23 cellular contexts compared by ENCODE assay signal in the genomic region with DNA sequence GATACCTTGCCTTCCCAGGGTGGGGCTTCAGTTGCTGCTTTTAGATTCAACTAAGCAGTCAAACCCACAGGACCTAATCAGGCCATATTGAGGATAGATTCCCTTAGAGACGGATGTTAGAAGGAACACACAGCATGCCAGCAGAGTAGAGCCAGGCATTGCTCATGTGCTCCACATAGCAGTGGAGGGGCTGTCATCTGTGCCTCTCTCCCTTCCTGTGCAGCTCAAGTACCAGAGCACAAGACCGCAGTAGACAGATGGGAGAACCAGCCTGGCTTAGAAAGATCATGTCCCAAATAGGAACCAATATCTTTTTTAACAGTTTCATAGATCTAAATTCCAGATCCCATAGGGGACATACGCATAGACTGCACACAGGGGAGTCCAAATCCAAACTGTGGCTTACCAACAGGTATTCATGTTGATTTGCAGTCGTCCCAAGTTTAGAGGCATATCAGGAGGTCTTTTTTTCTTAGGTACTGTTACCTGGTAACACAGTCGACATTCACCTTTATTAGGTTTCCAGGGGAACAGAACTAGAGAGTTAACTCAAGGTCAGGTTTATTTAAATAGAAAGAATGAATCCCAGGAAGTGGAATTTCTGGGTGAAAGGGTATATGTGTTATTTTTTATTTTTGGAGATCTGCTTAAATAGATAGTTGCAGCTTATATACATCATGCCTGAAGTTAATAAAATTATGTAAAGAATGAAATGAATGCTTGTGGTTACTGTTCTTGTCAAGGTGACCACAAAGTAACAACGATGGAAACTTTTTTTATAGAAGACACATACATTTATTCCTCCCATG. TPM values are rescaled to one million over a fixed set of nuclear protein-coding genes. Genes with fewer than 3 reads are reported as not detected.
DNase-seq lines count a peak whose midpoint lies in the region; ATAC-seq, FAIRE-seq and TF ChIP-seq lines count a peak whose summit lies in the region.
"Had no signal": no experiment of that assay in that cellular context is flagged by ENCODE, and none has a peak within 500 bp of the region (broad histone marks: within the 10 kb centered on the region; RNA-seq: fewer than 3 reads in every experiment).

No MANE protein-coding gene starts in this region.

- no peaks in the 10 kb centered on the region for H3K9me2 ChIP-seq in MM.1S (replicated peaks; ENCODE audit: insufficient read depth, low read length)

- H3K4me2 ChIP-seq in MM.1S (ENCODE audit: low read depth, low read length) = no peak overlapping the region

- no peaks in the 10 kb centered on the region for H3K36me3 Mint-ChIP-seq in progenitor cell of endocrine pancreas (ENCODE audit: insufficient read depth)
- H3K36me3 Mint-ChIP-seq: naive B cell had no signal

- H2AFZ ChIP-seq in MM.1S (ENCODE audit: low read length) = no peak overlapping the region

- intact Hi-C loops in body of pancreas (cut with DNase I) = no loop called here

- no peak overlapping the region for H3K9ac ChIP-seq in MM.1S (ENCODE audit: low read length)

- no peaks in the 10 kb centered on the region for H3K9me3 ChIP-seq in MM.1S (replicated peaks; ENCODE audit: insufficient read depth, low read length)
- H3K9me3 ChIP-seq in body of pancreas = no peaks in the 10 kb centered on the region
- H3K9me3 ChIP-seq: BE2C, heart right ventricle, thyroid gland had no signal

- H3K4me1 ChIP-seq in MM.1S (ENCODE audit: low read length) = no peaks in the 10 kb centered on the region
- H3K4me1 ChIP-seq in body of pancreas = peaks cover 12% of the 10 kb centered on the region
- H3K4me1 ChIP-seq: heart right ventricle, thyroid gland had no signal

- H3K36me3 ChIP-seq in MM.1S (replicated peaks; ENCODE audit: insufficient read depth, low read length) (no peaks in the 10 kb centered on the region), body of pancreas (replicated peaks in 1 of 2; ENCODE audit: insufficient read depth in 1 of 2, low read depth in 2 of 2) (no peaks in the 10 kb centered on the region)
- H3K36me3 ChIP-seq: BE2C, heart right ventricle, thyroid gland had no signal

- TF ChIP-seq POLR2A in body of pancreas (IDR thresholded peaks at IDR 0.05) (no peak), GM12891 (IDR thresholded peaks at IDR 0.05; ENCODE audit: low read depth, low read length) (no peak)

- H3K4me3 Mint-ChIP-seq in progenitor cell of endocrine pancreas (ENCODE audit: low read depth) = peak overlapping the region; percentile 0
- H3K4me3 Mint-ChIP-seq: naive B cell had no signal

- peaks cover 34% of the 10 kb centered on the region for H3K4me1 Mint-ChIP-seq in progenitor cell of endocrine pancreas (ENCODE audit: low read depth)
- H3K4me1 Mint-ChIP-seq: naive B cell had no signal

- H3K27ac ChIP-seq in MM.1S (ENCODE audit: low read length) = no peak overlapping the region
- H3K27ac ChIP-seq in body of pancreas = no peak overlapping the region
- H3K27ac ChIP-seq: heart right ventricle, RWPE1, thyroid gland had no signal

- H3K9me3 Mint-ChIP-seq in progenitor cell of endocrine pancreas (ENCODE audit: low read depth) = peaks cover 8% of the 10 kb centered on the region

- in situ Hi-C loops in Caki2 (cut with HindIII; ENCODE audit: low pct_unique_long_range_greater_than_20kb, low sequenced_read_pairs) = no loop called here

- peak; percentile 10 for DNase-seq in Caki2 (ENCODE audit: low read depth)
- DNase-seq in MM.1S = peak; percentile 6
- no peak for DNase-seq in body of pancreas
- DNase-seq in progenitor cell of endocrine pancreas (ENCODE audit: low spot score, unreplicated experiment) = no peak
- DNase-seq in hepatic stellate cell (ENCODE audit: low spot score) = no peak
- DNase-seq in GM12891 (ENCODE audit: insufficient read length, low spot score) = no peak
- no peak for DNase-seq in NK-92 (lab: John Stamatoyannopoulos, UW; ENCODE audit: unreplicated experiment)
- DNase-seq: activated CD4-positive, alpha-beta T cell treated with anti-CD3 and anti-CD28 coated beads, Interleukin-2, amount 50 U/mL, for 1 hour; BE2C; heart right ventricle; naive B cell; NCI-H1436 treated with DMSO at 0.1 percent for 48 hours; right cardiac atrium; stimulated activated naive CD4-positive, alpha-beta T cell; SW 1271; thyroid gland had no signal

- H3K27me3 ChIP-seq in MM.1S (replicated peaks; ENCODE audit: insufficient read depth, low read length) = no peaks in the 10 kb centered on the region
- H3K27me3 ChIP-seq in body of pancreas = no peaks in the 10 kb centered on the region
- H3K27me3 ChIP-seq: BE2C, thyroid gland had no signal

- TF ChIP-seq CTCF in MM.1S (IDR thresholded peaks at IDR 0.05; ENCODE audit: low read length) (no peak), body of pancreas (IDR thresholded peaks at IDR 0.05) (no peak), progenitor cell of endocrine pancreas (IDR thresholded peaks at IDR 0.05; ENCODE audit: unreplicated experiment) (no peak)

- H3F3A ChIP-seq in MM.1S (ENCODE audit: insufficient read depth, low read length) = no peaks in the 10 kb centered on the region

- 34% methylated on average over 6 of the region's 6 CpGs for WGBS in body of pancreas, 2 donors

- no peak overlapping the region for H3K4me3 ChIP-seq in MM.1S (ENCODE audit: low read length)
- H3K4me3 ChIP-seq in body of pancreas = no peak overlapping the region
- H3K4me3 ChIP-seq: heart right ventricle, lung, thyroid gland had no signal

- H3K27me3 Mint-ChIP-seq in progenitor cell of endocrine pancreas = no peaks in the 10 kb centered on the region

- peak; percentile 81 for ATAC-seq in body of pancreas
- ATAC-seq: HCT116, heart right ventricle, right cardiac atrium had no signal

- H3K27ac Mint-ChIP-seq in progenitor cell of endocrine pancreas = peak overlapping the region; percentile 82
- H3K27ac Mint-ChIP-seq: naive B cell had no signal

- no peak for FAIRE-seq in GM12891 (lab: Jason Lieb, UNC)
- FAIRE-seq: astrocyte, colon, D721Med had no signal

- H3K79me2 ChIP-seq in MM.1S (ENCODE audit: low read length) = no peaks in the 10 kb centered on the region

- H4K20me1 ChIP-seq in MM.1S (ENCODE audit: insufficient read depth, low read length) = no peaks in the 10 kb centered on the region

TF ChIP-seq in GM12891, 5 proteins besides CTCF, POLR2A, EP300 and RAD21:
- no peak for TF ChIP-seq PAX5 (IDR thresholded peaks at IDR 0.05; ENCODE audit: insufficient read depth, low read length, severe bottlenecking)
- TF ChIP-seq POU2F2 (IDR thresholded peaks at IDR 0.05; ENCODE audit: low read depth, low read length) = no peak
- no peak for TF ChIP-seq SPI1 (IDR thresholded peaks at IDR 0.05; ENCODE audit: low read depth, low read length)
- no peak for TF ChIP-seq POLR2AphosphoS5 (IDR thresholded peaks at IDR 0.05; ENCODE audit: low read depth, low read length)

RNA-seq across cellular contexts. Expression of a gene that starts 43.5 kb away (rescaled TPM):
- 1.4 and 5.8 TPM in 2 replicates for total RNA-seq in Caki2 (2014; rRNA removed; shearing (Covaris generic); ENCODE audit: low replicate concordance)
- total RNA-seq in body of pancreas = under 1 TPM in 1 of 2 donors, not detected in 1; 0.78 TPM
- total RNA-seq in progenitor cell of endocrine pancreas = 12.6 and 13.1 TPM in 2 replicates
- polyA plus RNA-seq in GM12891 (2012; ENCODE audit: low read depth, missing spikeins) = 0.04 TPM
- total RNA-seq: omental fat pad, thyroid gland had no signal
- polyA plus RNA-seq: heart right ventricle had no signal

Comparison
In these comparisons a context has a peak if more than half of its experiments do, and no peak if none do; other contexts are left out.
1. DNase-seq: peak in Caki2 (single experiment) and MM.1S (single experiment); none in body of pancreas (0 of 4), progenitor cell of endocrine pancreas (single experiment), hepatic stellate cell (single experiment), GM12891 (single experiment) and NK-92 (single experiment).